Comparison of ENCODE assay signal across 22 cellular contexts in genomic region chr11:129976371-129976770, GRCh38. TPM values are rescaled to one million over a fixed set of nuclear protein-coding genes. Genes with fewer than 3 reads are reported as not detected.
A peak's percentile ranks its signal among the peaks of the same experiment; 100 is the strongest.
DNase-seq lines count a peak whose midpoint lies in the region; ATAC-seq, FAIRE-seq and TF ChIP-seq lines count a peak whose summit lies in the region.
"Had no signal": no experiment of that assay in that cellular context is flagged by ENCODE, and none has a peak within 500 bp of the region (broad histone marks: within the 10 kb centered on the region; RNA-seq: fewer than 3 reads in every experiment).

No MANE protein-coding gene starts in this region.

- CTCF ChIA-PET in CD8-positive, alpha-beta T cell (lab: Charles Lee): no interaction called here

- no peaks in the 10 kb centered on the region for H3F3A ChIP-seq in MM.1S (ENCODE audit: insufficient read depth, low read length)

- H3K79me2 ChIP-seq in MM.1S (ENCODE audit: low read length): no peaks in the 10 kb centered on the region

- no peak overlapping the region for H2AFZ ChIP-seq in MM.1S (ENCODE audit: low read length)

- H3K27me3 ChIP-seq in CD8-positive, alpha-beta T cell (ENCODE audit: insufficient read depth, low read length): no peaks in the 10 kb centered on the region
- H3K27me3 ChIP-seq in pancreas: no peaks in the 10 kb centered on the region
- H3K27me3 ChIP-seq in MM.1S (replicated peaks; ENCODE audit: insufficient read depth, low read length): no peaks in the 10 kb centered on the region

- no peak overlapping the region for H3K4me3 ChIP-seq in CD8-positive, alpha-beta T cell (ENCODE audit: low read depth, low read length)
- H3K4me3 ChIP-seq in pancreas (no peak overlapping the region), MM.1S (ENCODE audit: low read length) (no peak overlapping the region)

- H3K27me3 Mint-ChIP-seq in CD8-positive, alpha-beta T cell (ENCODE audit: low read depth): no peaks in the 10 kb centered on the region
- H3K27me3 Mint-ChIP-seq: CD4-positive, alpha-beta memory T cell had no signal

- no peak for TF ChIP-seq CTCF in CD8-positive, alpha-beta T cell (IDR thresholded peaks at IDR 0.05)
- TF ChIP-seq CTCF in pancreas (IDR thresholded peaks at IDR 0.05) (no peak), MM.1S (IDR thresholded peaks at IDR 0.05; ENCODE audit: low read length) (no peak)

- no peak for ATAC-seq in CD8-positive, alpha-beta T cell
- no peak for ATAC-seq in stimulated activated effector memory CD8-positive, alpha-beta T cell treated with anti-CD3 and anti-CD28 coated beads, Interleukin-12 subunit alpha, Interleukin-12 subunit beta, amount 100 ng/mL, for 72 hours
- no peak for ATAC-seq in pancreas
- no peak for ATAC-seq in GM18870 (IDR thresholded peaks at IDR 0.05; ENCODE audit: unreplicated experiment)
- ATAC-seq: Panc1 had no signal

- H3K9me2 ChIP-seq in MM.1S (replicated peaks; ENCODE audit: insufficient read depth, low read length): no peaks in the 10 kb centered on the region

- peaks cover 7% of the 10 kb centered on the region for H3K36me3 Mint-ChIP-seq in CD8-positive, alpha-beta T cell
- no peaks in the 10 kb centered on the region for H3K36me3 Mint-ChIP-seq in stimulated activated effector memory CD8-positive, alpha-beta T cell treated with anti-CD3 and anti-CD28 coated beads, Interleukin-12 subunit alpha, Interleukin-12 subunit beta, amount 100 ng/mL, for 72 hours

- H3K36me3 ChIP-seq in CD8-positive, alpha-beta T cell (ENCODE audit: insufficient read depth, low read length): no peaks in the 10 kb centered on the region
- H3K36me3 ChIP-seq in pancreas (no peaks in the 10 kb centered on the region), MM.1S (replicated peaks; ENCODE audit: insufficient read depth, low read length) (no peaks in the 10 kb centered on the region)

- H3K4me1 ChIP-seq in CD8-positive, alpha-beta T cell (ENCODE audit: insufficient read depth, low read length): no peaks in the 10 kb centered on the region
- H3K4me1 ChIP-seq in pancreas (peaks cover 0 to 5% (median 0%) of the 10 kb centered on the region in 3 donors), MM.1S (ENCODE audit: low read length) (no peaks in the 10 kb centered on the region)

- no peak overlapping the region for H3K27ac ChIP-seq in CD8-positive, alpha-beta T cell (ENCODE audit: low read depth, low read length)
- H3K27ac ChIP-seq in cingulate gyrus (ENCODE audit: low read depth, low read length) (peak overlapping the region; percentile 43), pancreas (no peak overlapping the region), MM.1S (ENCODE audit: low read length) (no peak overlapping the region)

- H3K4me2 ChIP-seq in MM.1S (ENCODE audit: low read depth, low read length): no peak overlapping the region

- no peak overlapping the region for H3K9ac ChIP-seq in MM.1S (ENCODE audit: low read length)

- POLR2A ChIA-PET in CD8-positive, alpha-beta T cell (lab: Charles Lee): no interaction called here

- peak overlapping the region; percentile 64 for H3K27ac Mint-ChIP-seq in CD8-positive, alpha-beta T cell
- peak overlapping the region; percentile 20 for H3K27ac Mint-ChIP-seq in stimulated activated effector memory CD8-positive, alpha-beta T cell treated with anti-CD3 and anti-CD28 coated beads, Interleukin-12 subunit alpha, Interleukin-12 subunit beta, amount 100 ng/mL, for 72 hours
- H3K27ac Mint-ChIP-seq: B cell; CD4-positive, alpha-beta memory T cell had no signal

- DNase-seq in CD8-positive, alpha-beta T cell: no peak
- DNase-seq in medulla oblongata (ENCODE audit: extremely low spot score) (peak; percentile 60), NCI-H2107 treated with DMSO at 0.1 percent for 48 hours (lab: John Stamatoyannopoulos, UW; ENCODE audit: unreplicated experiment) (no peak), pancreas (no peak), MM.1S (no peak)
- DNase-seq in stimulated activated effector memory CD8-positive, alpha-beta T cell treated with anti-CD3 and anti-CD28 coated beads, Interleukin-12 subunit alpha, Interleukin-12 subunit beta, amount 100 ng/mL, for 72 hours (ENCODE audit: low spot score in 2 of 2): no peak
- DNase-seq: Calu3; CD4-positive, alpha-beta memory T cell; DMS153; Kasumi-1; NCI-H1417; NCI-H187; NCI-H2107; NCI-H2227 treated with DMSO at 0.1 percent for 48 hours; NCI-H510A had no signal

- no peak overlapping the region for H3K4me3 Mint-ChIP-seq in CD8-positive, alpha-beta T cell
- H3K4me3 Mint-ChIP-seq in stimulated activated effector memory CD8-positive, alpha-beta T cell treated with anti-CD3 and anti-CD28 coated beads, Interleukin-12 subunit alpha, Interleukin-12 subunit beta, amount 100 ng/mL, for 72 hours: no peak overlapping the region
- H3K4me3 Mint-ChIP-seq: B cell; CD4-positive, alpha-beta memory T cell had no signal

- intact Hi-C loops in CD8-positive, alpha-beta T cell (cut with DNase I, micrococcal nuclease): no loop called here
- intact Hi-C loops in pancreas (cut with DNase I): no loop called here

- H3K4me1 Mint-ChIP-seq in CD8-positive, alpha-beta T cell (ENCODE audit: low read depth): peaks cover 3% of the 10 kb centered on the region
- H3K4me1 Mint-ChIP-seq in stimulated activated effector memory CD8-positive, alpha-beta T cell treated with anti-CD3 and anti-CD28 coated beads, Interleukin-12 subunit alpha, Interleukin-12 subunit beta, amount 100 ng/mL, for 72 hours: peaks cover 18% of the 10 kb centered on the region

- 91 to 92% methylated on average over 5 of the region's 5 CpGs for WGBS in pancreas, 2 donors

- H3K9me3 Mint-ChIP-seq in CD8-positive, alpha-beta T cell: no peaks in the 10 kb centered on the region
- no peaks in the 10 kb centered on the region for H3K9me3 Mint-ChIP-seq in stimulated activated effector memory CD8-positive, alpha-beta T cell treated with anti-CD3 and anti-CD28 coated beads, Interleukin-12 subunit alpha, Interleukin-12 subunit beta, amount 100 ng/mL, for 72 hours
- H3K9me3 Mint-ChIP-seq: CD4-positive, alpha-beta memory T cell had no signal

- H4K20me1 ChIP-seq in MM.1S (ENCODE audit: insufficient read depth, low read length): no peaks in the 10 kb centered on the region

- no peak for FAIRE-seq in pancreas (lab: Jason Lieb, UNC)
- FAIRE-seq: A204.1, G401.6, GM18507 had no signal

- no peaks in the 10 kb centered on the region for H3K9me3 ChIP-seq in CD8-positive, alpha-beta T cell (ENCODE audit: low read length)
- H3K9me3 ChIP-seq in pancreas: no peaks in the 10 kb centered on the region
- H3K9me3 ChIP-seq in MM.1S (replicated peaks; ENCODE audit: insufficient read depth, low read length): no peaks in the 10 kb centered on the region

RNA-seq across cellular contexts. Expression of gene PRDM10, which starts 26.3 kb away (rescaled TPM):
- total RNA-seq in CD8-positive, alpha-beta T cell: 1 to 10 TPM; 9.2 TPM
- 1 to 10 TPM; 3.1 to 5.3 (median 3.3) TPM for total RNA-seq in pancreas
- polyA plus RNA-seq in pancreas: 1 to 10 TPM; 2.3 to 2.8 TPM
